22 cellular contexts compared by ENCODE assay signal in the genomic region with DNA sequence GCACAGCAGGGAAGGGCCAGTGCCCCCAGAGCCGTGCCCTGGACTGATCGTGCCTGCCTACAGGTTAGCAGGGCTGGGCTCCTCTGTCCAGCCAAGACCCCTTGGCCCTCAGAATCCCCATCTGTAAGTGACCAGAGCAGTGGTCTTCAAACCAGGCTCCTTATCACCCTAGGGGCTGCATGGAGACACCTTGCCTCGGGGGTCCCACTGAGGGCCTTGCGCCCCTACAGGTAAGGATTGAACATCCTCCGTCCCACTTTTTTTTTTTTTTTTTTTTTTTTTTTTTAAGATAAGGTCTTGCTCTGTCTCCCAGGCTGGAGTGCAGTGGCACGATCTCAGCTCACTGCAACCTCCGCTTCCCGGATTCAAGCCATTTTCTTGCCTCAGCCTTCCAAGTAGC. TPM values are rescaled to one million over a fixed set of nuclear protein-coding genes. Genes with fewer than 3 reads are reported as not detected.
DNase-seq lines count a peak whose midpoint lies in the region; ATAC-seq, FAIRE-seq and TF ChIP-seq lines count a peak whose summit lies in the region.
"Had no signal": no experiment of that assay in that cellular context is flagged by ENCODE, and none has a peak within 500 bp of the region (broad histone marks: within the 10 kb centered on the region; RNA-seq: fewer than 3 reads in every experiment).

No MANE protein-coding gene starts in this region.

- H3K4me3 Mint-ChIP-seq in WTC11, result no peak overlapping the region
- H3K4me3 Mint-ChIP-seq: CD14-positive monocyte; CD4-positive, alpha-beta T cell; CD8-positive, alpha-beta memory T cell had no signal

- ATAC-seq in WTC11 (peak; percentile 47), GM21528 (IDR thresholded peaks at IDR 0.05; ENCODE audit: low FRiP score, unreplicated experiment) (no peak)
- ATAC-seq: GM12878 had no signal

- H3K9me3 Mint-ChIP-seq in WTC11, result peaks cover 4% of the 10 kb centered on the region; the same call in 1 of the 2 replicates
- H3K9me3 Mint-ChIP-seq: CD4-positive, alpha-beta T cell had no signal

- no peaks in the 10 kb centered on the region for H3K9me3 ChIP-seq in uterus
- H3K9me3 ChIP-seq: HAP-1 had no signal

- H3K27me3 ChIP-seq in H7 (ENCODE audit: control insufficient read depth, insufficient read depth, low read length), result no peaks in the 10 kb centered on the region
- H3K27me3 ChIP-seq in uterus, result no peaks in the 10 kb centered on the region
- H3K27me3 ChIP-seq: BE2C; BLaER1 treated with 17β-estradiol and CSF1 and Interleukin-3, amounts not matched to agents 10 nM and 100 nM had no signal

- DNase-seq in H7 (peak; percentile 77), WTC11 (ENCODE audit: low spot score) (no peak), iPS-NIHi11 (ENCODE audit: low spot score) (peak; percentile 51), Ammon's horn (ENCODE audit: low spot score) (no peak), uterus (no peak), RCC 7860 (ENCODE audit: low spot score) (no peak)
- DNase-seq: BE2C; CD4-positive, alpha-beta T cell; CD8-positive, alpha-beta memory T cell; DMS 273 treated with DMSO at 0.1 percent for 48 hours; DMS79; EL; GDM1 had no signal

- H3K4me3 ChIP-seq in H7 (ENCODE audit: insufficient read depth, low read depth, low read length) (no peak overlapping the region), uterus (no peak overlapping the region)
- H3K4me3 ChIP-seq: BLaER1 treated with 17β-estradiol and CSF1 and Interleukin-3, amounts not matched to agents 10 nM and 100 nM; GM12878; HAP-1 had no signal

- no peaks in the 10 kb centered on the region for H3K36me3 Mint-ChIP-seq in WTC11
- H3K36me3 Mint-ChIP-seq: CD14-positive monocyte; CD8-positive, alpha-beta memory T cell had no signal

- TF ChIP-seq CTCF in WTC11 (IDR thresholded peaks at IDR 0.05) (no peak), uterus (IDR thresholded peaks at IDR 0.05) (no peak)

- no peak for TF ChIP-seq POLR2A in uterus (IDR thresholded peaks at IDR 0.05)

- H3K4me1 ChIP-seq in uterus, result no peaks in the 10 kb centered on the region
- H3K4me1 ChIP-seq: BE2C, HAP-1 had no signal

- H3K36me3 ChIP-seq in H7 (replicated peaks; ENCODE audit: control insufficient read depth, insufficient read depth, low read length) (no peaks in the 10 kb centered on the region), uterus (no peaks in the 10 kb centered on the region)
- H3K36me3 ChIP-seq: BE2C; BLaER1 treated with 17β-estradiol and CSF1 and Interleukin-3, amounts not matched to agents 10 nM and 100 nM; HAP-1 had no signal

- FAIRE-seq in RCC 7860 (lab: Jason Lieb, UNC), result no peak
- FAIRE-seq: A204.1, D721Med, GM12878, GM19239, H1 had no signal

- H3K27me3 Mint-ChIP-seq in WTC11 (ENCODE audit: low read depth), result no peaks in the 10 kb centered on the region

- CTCF ChIA-PET in WTC11 (lab: Charles Lee), result interaction anchor here (0.6 to 2.8 kb wide), 9 partner anchors 15 to 875 kb away, joined by 3 to 11 read pairs (median 5); partner anchors contain the start of gene RADIL

- intact Hi-C loops in uterus (cut with DNase I; ENCODE audit: low total_unique reads), result no loop called here

- H3K4me1 Mint-ChIP-seq in WTC11, result no peaks in the 10 kb centered on the region
- H3K4me1 Mint-ChIP-seq: CD14-positive monocyte; CD8-positive, alpha-beta memory T cell had no signal

- no peak overlapping the region for H3K27ac Mint-ChIP-seq in WTC11
- H3K27ac Mint-ChIP-seq: CD14-positive monocyte; CD4-positive, alpha-beta T cell; CD8-positive, alpha-beta memory T cell had no signal

- H3K27ac ChIP-seq in uterus, result no peak overlapping the region
- H3K27ac ChIP-seq: BLaER1 treated with 17β-estradiol and CSF1 and Interleukin-3, amounts not matched to agents 10 nM and 100 nM had no signal

- POLR2A ChIA-PET in WTC11 (lab: Charles Lee), result no interaction called here

TF ChIP-seq in WTC11, 78 proteins besides CTCF, POLR2A, EP300 and RAD21 (continues in another document):
- no peak for TF ChIP-seq ATF6 (CRISPR knock-in tag; IDR thresholded peaks at IDR 0.05)
- TF ChIP-seq, protein P1, sequence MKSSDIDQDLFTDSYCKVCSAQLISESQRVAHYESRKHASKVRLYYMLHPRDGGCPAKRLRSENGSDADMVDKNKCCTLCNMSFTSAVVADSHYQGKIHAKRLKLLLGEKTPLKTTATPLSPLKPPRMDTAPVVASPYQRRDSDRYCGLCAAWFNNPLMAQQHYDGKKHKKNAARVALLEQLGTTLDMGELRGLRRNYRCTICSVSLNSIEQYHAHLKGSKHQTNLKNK (CRISPR knock-in tag; IDR thresholded peaks at IDR 0.05), result no peak
- TF ChIP-seq STAT6 (CRISPR knock-in tag; conservative IDR thresholded peaks at IDR 0.05; ENCODE audit: low read depth), result no peak
- TF ChIP-seq CDX4 (CRISPR knock-in tag; IDR thresholded peaks at IDR 0.05; ENCODE audit: borderline replicate concordance), result no peak
- TF ChIP-seq FOXK1 (CRISPR knock-in tag; IDR thresholded peaks at IDR 0.05), result no peak
- no peak for TF ChIP-seq PRRX2 (CRISPR knock-in tag; IDR thresholded peaks at IDR 0.05)
- TF ChIP-seq MXD4 (CRISPR knock-in tag; IDR thresholded peaks at IDR 0.05; ENCODE audit: borderline replicate concordance), result no peak
- TF ChIP-seq ZNF425 (CRISPR knock-in tag; conservative IDR thresholded peaks at IDR 0.05), result no peak

RNA-seq across cellular contexts. Expression of gene RADIL, which starts 32.6 kb away (rescaled TPM):
- total RNA-seq in H7 (2014; rRNA removed; shearing (Covaris generic)), result 9.8 and 14.1 TPM in 2 replicates
- total RNA-seq in WTC11 (2021), result 8.6 to 12.1 TPM (median 11.1 TPM) in 3 replicates
- 10 to 100 TPM in 1 of 4 donors, 1 to 10 TPM in 3; 1.0 to 10.1 (median 6.6) TPM for total RNA-seq in uterus
- total RNA-seq: CD4-positive, alpha-beta T cell had no signal

RNA-seq across cellular contexts. Expression of gene MMD2, which starts 42.9 kb away (rescaled TPM):
- not detected in 2 replicates for total RNA-seq in H7 (2014; rRNA removed; shearing (Covaris generic))
- 0.09 TPM in 1 of 3 replicates, not detected in the others for total RNA-seq in WTC11 (2021)
- not detected for total RNA-seq in uterus
- total RNA-seq: CD4-positive, alpha-beta T cell; CD8-positive, alpha-beta memory T cell; GM12878; H1 had no signal

RNA-seq across cellular contexts. Expression of gene PAPOLB, which starts 54.3 kb away (rescaled TPM):
- total RNA-seq in H7 (2014; rRNA removed; shearing (Covaris generic)), result 0.14 TPM in 1 of 2 replicates, not detected in the other
- 0.23 to 0.31 TPM (median 0.27 TPM) in 3 replicates for total RNA-seq in WTC11 (2021)
- total RNA-seq in uterus, result 1 to 10 TPM in 1 of 4 donors, under 1 TPM in 2, not detected in 1; 0.24 to 1.6 (median 0.29) TPM
- total RNA-seq: CD4-positive, alpha-beta T cell; CD8-positive, alpha-beta memory T cell; GM12878 had no signal

Comparison
In these comparisons a context has a peak if more than half of its experiments do, and no peak if none do; other contexts are left out.
1. DNase-seq: peak in H7 (single experiment) and iPS-NIHi11 (single experiment); none in WTC11 (single experiment), Ammon's horn (single experiment), uterus (0 of 2) and RCC 7860 (single experiment).